ENCODE assay signal across 36 cellular contexts in the genomic region with DNA sequence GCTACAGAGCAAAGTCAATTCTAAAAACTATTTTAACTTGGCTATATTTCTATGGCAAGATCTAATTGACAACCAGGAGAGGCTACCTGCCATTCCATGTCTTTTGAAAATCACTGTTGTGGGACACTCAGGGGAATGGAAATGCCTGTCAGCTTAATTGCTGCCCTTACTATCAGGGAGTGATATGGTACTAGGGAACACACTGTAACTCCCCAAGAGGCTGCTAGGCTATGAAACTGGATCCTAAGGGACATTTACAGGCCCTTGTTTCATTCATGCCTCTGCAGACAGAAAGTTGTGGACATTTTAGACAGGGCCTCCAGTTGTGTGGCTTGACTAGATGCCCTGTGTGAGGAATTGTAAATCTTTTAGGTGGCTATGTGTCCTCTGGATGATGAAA. TPM values are rescaled to one million over a fixed set of nuclear protein-coding genes. Genes with fewer than 3 reads are reported as not detected.
"Had no signal": no experiment of that assay in that cellular context is flagged by ENCODE, and none has a peak within 500 bp of the region (broad histone marks: within the 10 kb centered on the region; RNA-seq: fewer than 3 reads in every experiment).

No MANE protein-coding gene starts in this region.

- DNase-seq: kidney glomerular epithelial cell; left cardiac atrium; mesendoderm; naive B cell; natural killer cell; nephron progenitor cell; ovary; posterior cingulate gyrus; retina; right lobe of liver; stimulated activated CD4-positive, alpha-beta T cell treated with anti-CD3 and anti-CD28 coated beads, Interleukin-1b, Interleukin-23, amount 100 ng/mL, for 48 hours; stimulated activated CD4-positive, alpha-beta T cell treated with anti-CD3 and anti-CD28 coated beads, Interleukin-2, amount 100 ng/mL, for 48 hours; stimulated activated CD4-positive, alpha-beta T cell treated with anti-CD3 and anti-CD28 coated beads, Interleukin-4, amount 100 ng/mL, for 4 hours; stimulated activated CD8-positive, alpha-beta memory T cell treated with anti-CD3 and anti-CD28 coated beads, Interleukin-4, amount 100 ng/mL, for 48 hours; stimulated activated naive CD4-positive, alpha-beta T cell treated with Interleukin-2 at 50 U/mL for 16 hours; stimulated activated naive CD8-positive, alpha-beta T cell treated with anti-CD3 and anti-CD28 coated beads, Interleukin-15, amount 100 ng/mL, for 72 hours; substantia nigra had no signal

- ATAC-seq: left lobe of liver; natural killer cell; right lobe of liver; stimulated activated memory B cell treated with anti-CD40 and anti-IgM and Interleukin-4, amounts not matched to agents 10 μg/mL and 1 μg/mL and 100 μg/mL, for 72 hours; stimulated activated naive CD8-positive, alpha-beta T cell treated with anti-CD3 and anti-CD28 coated beads, Interleukin-15, amount 100 ng/mL, for 72 hours had no signal

- H3K4me1 ChIP-seq: neural progenitor cell, prostate gland, right lobe of liver, tibial nerve, vagina had no signal

- H2AFZ ChIP-seq: hepatocyte, neural progenitor cell had no signal

- H3K4me2 ChIP-seq: hepatocyte, neural progenitor cell, smooth muscle cell had no signal

- H3K4me3 Mint-ChIP-seq: mesothelial cell of epicardium; naive B cell; natural killer cell; nephron progenitor cell; neural progenitor cell; stimulated activated memory B cell treated with anti-CD40 and anti-IgM and Interleukin-4, amounts not matched to agents 10 μg/mL and 1 μg/mL and 100 μg/mL, for 72 hours; stimulated activated naive CD8-positive, alpha-beta T cell treated with anti-CD3 and anti-CD28 coated beads, Interleukin-15, amount 100 ng/mL, for 72 hours; type B pancreatic cell had no signal

- H3K9me3 Mint-ChIP-seq: nephron progenitor cell; neural progenitor cell; stimulated activated memory B cell treated with anti-CD40 and anti-IgM and Interleukin-4, amounts not matched to agents 10 μg/mL and 1 μg/mL and 100 μg/mL, for 72 hours; stimulated activated naive CD8-positive, alpha-beta T cell treated with anti-CD3 and anti-CD28 coated beads, Interleukin-15, amount 100 ng/mL, for 72 hours; type B pancreatic cell had no signal

- H3K9ac ChIP-seq: neural progenitor cell had no signal

- H3K27ac ChIP-seq: hepatocyte, neural progenitor cell, neutrophil, ovary, prostate gland, right lobe of liver, tibial nerve, vagina had no signal

- H3K36me3 ChIP-seq: neural progenitor cell, neutrophil, ovary, prostate gland, right lobe of liver, tibial nerve, vagina had no signal

- H3K4me1 Mint-ChIP-seq: mesothelial cell of epicardium; naive B cell; natural killer cell; nephron progenitor cell; neural progenitor cell; stimulated activated memory B cell treated with anti-CD40 and anti-IgM and Interleukin-4, amounts not matched to agents 10 μg/mL and 1 μg/mL and 100 μg/mL, for 72 hours; stimulated activated naive CD8-positive, alpha-beta T cell treated with anti-CD3 and anti-CD28 coated beads, Interleukin-15, amount 100 ng/mL, for 72 hours had no signal

- H3K79me2 ChIP-seq: hepatocyte had no signal

- H3K36me3 Mint-ChIP-seq: mesothelial cell of epicardium; naive B cell; natural killer cell; neural progenitor cell; stimulated activated memory B cell treated with anti-CD40 and anti-IgM and Interleukin-4, amounts not matched to agents 10 μg/mL and 1 μg/mL and 100 μg/mL, for 72 hours; type B pancreatic cell had no signal

- H3K27me3 ChIP-seq: hepatocyte, neural progenitor cell, neutrophil, ovary, right lobe of liver, tibial nerve, vagina had no signal

- H3K9me3 ChIP-seq: neutrophil, ovary, prostate gland, right lobe of liver, tibial nerve, vagina had no signal

- H3K27ac Mint-ChIP-seq: mesothelial cell of epicardium; natural killer cell; nephron progenitor cell; neural progenitor cell; stimulated activated memory B cell treated with anti-CD40 and anti-IgM and Interleukin-4, amounts not matched to agents 10 μg/mL and 1 μg/mL and 100 μg/mL, for 72 hours; stimulated activated naive CD8-positive, alpha-beta T cell treated with anti-CD3 and anti-CD28 coated beads, Interleukin-15, amount 100 ng/mL, for 72 hours; type B pancreatic cell had no signal

- H3K4me3 ChIP-seq: hepatocyte, lung, neural progenitor cell, ovary, prostate gland, right lobe of liver, smooth muscle cell, tibial nerve, vagina had no signal

- H3K27me3 Mint-ChIP-seq: naive B cell; stimulated activated memory B cell treated with anti-CD40 and anti-IgM and Interleukin-4, amounts not matched to agents 10 μg/mL and 1 μg/mL and 100 μg/mL, for 72 hours; stimulated activated naive CD8-positive, alpha-beta T cell treated with anti-CD3 and anti-CD28 coated beads, Interleukin-15, amount 100 ng/mL, for 72 hours; type B pancreatic cell had no signal

RNA-seq across cellular contexts. Expression of gene MROH2B, which starts 3.4 kb away (rescaled TPM):
- total RNA-seq: hepatocyte, left cardiac atrium, lower leg skin, lung, mesothelial cell of epicardium, mononuclear cell, natural killer cell, omental fat pad, ovary, skeletal muscle tissue, smooth muscle cell, temporal lobe, tibial nerve, ureter, vagina had no signal
- polyA plus RNA-seq: hepatocyte, keratinocyte, lung, smooth muscle cell had no signal
